1 cellular context compared by ENCODE assay signal in genomic region chr17:82241926-82242697, GRCh38.
TF ChIP-seq lines count a peak whose summit lies in the region.

No MANE protein-coding gene starts in this region.

TF ChIP-seq in SK-N-SH, 30 proteins besides CTCF, POLR2A, EP300 and RAD21 (continued from another document):
- TF ChIP-seq ZBTB33 (IDR thresholded peaks at IDR 0.05; ENCODE audit: borderline replicate concordance, low read depth) (0 out of 2 replicates have a peak, but pooled peaks have one; percentile 8), SIN3A (IDR thresholded peaks at IDR 0.05; ENCODE audit: borderline replicate concordance, low read depth, low read length) (no peak), TEAD4 (IDR thresholded peaks at IDR 0.05; ENCODE audit: borderline replicate concordance, insufficient read depth) (no peak), POLR2AphosphoS5 (IDR thresholded peaks at IDR 0.05; ENCODE audit: low read depth, low read length) (0 out of 2 replicates have a peak, but pooled peaks have one; percentile 7), PBX3 (IDR thresholded peaks at IDR 0.05) (peak; percentile 22; the same call in 1 of the 2 replicates)
